Comparison of ENCODE assay signal across 11 cellular contexts in genomic region chr4:173367285-173367684, GRCh38. TPM values are rescaled to one million over a fixed set of nuclear protein-coding genes. Genes with fewer than 3 reads are reported as not detected.
DNase-seq lines count a peak whose midpoint lies in the region; ATAC-seq and TF ChIP-seq lines count a peak whose summit lies in the region.
"Had no signal": no experiment of that assay in that cellular context is flagged by ENCODE, and none has a peak within 500 bp of the region (broad histone marks: within the 10 kb centered on the region; RNA-seq: fewer than 3 reads in every experiment).

No MANE protein-coding gene starts in this region.

- CTCF ChIA-PET in mammary epithelial cell (lab: Charles Lee; ENCODE audit: low non-redundant PET) = no interaction called here

- TF ChIP-seq POLR2A in gastrocnemius medialis (IDR thresholded peaks at IDR 0.05) = no peak

- in situ Hi-C loops in mammary epithelial cell (cut with MboI; ENCODE audit: low sequenced_read_pairs in 2 of 2) = loop anchor here in 1 of 2 donors (5.0 kb wide), 1 partner anchor 35 kb away; the partner anchor contains the start of gene HMGB2
- in situ Hi-C loops in gastrocnemius medialis (cut with MboI; ENCODE audit: low sequenced_read_pairs in 4 of 4) = loop anchor here in 1 of 4 donors (25.0 kb wide), 1 partner anchor 920 kb away; the partner anchor contains the start of genes CEP44 and FBXO8

- no peak overlapping the region for H2AFZ ChIP-seq in mammary epithelial cell (ENCODE audit: low read depth, low read length)

- H3K4me3 ChIP-seq in left ventricle myocardium inferior (no peak overlapping the region), mammary epithelial cell (replicated peaks in 1 of 3; ENCODE audit: insufficient read depth in 1 of 3, low read depth in 2 of 3, low read length in 3 of 3) (no peak overlapping the region), gastrocnemius medialis (no peak overlapping the region)

- no TSS peak for BruUV-seq in mammary epithelial cell (replicated peaks; lab: Mats Ljungman, UMichigan)

- no peaks in the 10 kb centered on the region for H3K36me3 Mint-ChIP-seq in type B pancreatic cell

- dilution Hi-C loops in mammary epithelial cell (cut with HindIII; ENCODE audit: low sequenced_read_pairs) = no loop called here

- peak overlapping the region; percentile 47 for H3K4me3 Mint-ChIP-seq in type B pancreatic cell

- DNase-seq in left ventricle myocardium inferior = no peak
- DNase-seq in Right ventricle myocardium inferior (ENCODE audit: missing footprints) = no peak
- peak; percentile 44 for DNase-seq in mammary epithelial cell
- DNase-seq in type B pancreatic cell (ENCODE audit: extremely low spot score, unreplicated experiment) = no peak
- DNase-seq in effector CD8-positive, alpha-beta T cell (lab: John Stamatoyannopoulos, UW) = no peak
- no peak for DNase-seq in gastrocnemius medialis
- DNase-seq: islet precursor cell, RPMI8226 had no signal

- H4K20me1 ChIP-seq in mammary epithelial cell (ENCODE audit: insufficient read depth, low read length) = no peaks in the 10 kb centered on the region

- H3K27me3 ChIP-seq in left ventricle myocardium inferior (ENCODE audit: low read depth) = no peaks in the 10 kb centered on the region
- H3K27me3 ChIP-seq in mammary epithelial cell (ENCODE audit: insufficient read depth, low read length) = no peaks in the 10 kb centered on the region
- H3K27me3 ChIP-seq in gastrocnemius medialis = no peaks in the 10 kb centered on the region
- H3K27me3 ChIP-seq: ascending aorta had no signal

- intact Hi-C loops in left ventricle myocardium inferior (cut with micrococcal nuclease) (no loop called here), Right ventricle myocardium inferior (cut with DNase I) (no loop called here), mammary epithelial cell (cut with micrococcal nuclease) (no loop called here), gastrocnemius medialis (cut with DNase I; ENCODE audit: low total_unique reads) (no loop called here)

- ATAC-seq in Right ventricle myocardium inferior (no peak), HG03460 (IDR thresholded peaks at IDR 0.05; ENCODE audit: unreplicated experiment) (peak; percentile 8), GM21423 (IDR thresholded peaks at IDR 0.05; ENCODE audit: unreplicated experiment) (no peak), gastrocnemius medialis (no peak)

- H3K9me3 ChIP-seq in left ventricle myocardium inferior (replicated peaks) (no peaks in the 10 kb centered on the region), mammary epithelial cell (replicated peaks; ENCODE audit: insufficient read depth, low read length) (no peaks in the 10 kb centered on the region), gastrocnemius medialis (no peaks in the 10 kb centered on the region)
- H3K9me3 ChIP-seq: ascending aorta had no signal

- TF ChIP-seq CTCF in left ventricle myocardium inferior (IDR thresholded peaks at IDR 0.05; ENCODE audit: borderline replicate concordance) = no peak
- no peak for TF ChIP-seq CTCF in mammary epithelial cell (conservative IDR thresholded peaks at IDR 0.05 in 1 of 2, IDR thresholded peaks at IDR 0.05 in 1 of 2; ENCODE audit: extremely low read depth in 1 of 2, insufficient read depth in 1 of 2, low read depth in 1 of 2, low read length in 2 of 2)
- TF ChIP-seq CTCF in type B pancreatic cell (conservative IDR thresholded peaks at IDR 0.05) = no peak
- no peak for TF ChIP-seq CTCF in gastrocnemius medialis (IDR thresholded peaks at IDR 0.05 in 4 of 5, conservative IDR thresholded peaks at IDR 0.05 in 1 of 5)

- peaks cover 4% of the 10 kb centered on the region for H3K4me1 Mint-ChIP-seq in type B pancreatic cell (ENCODE audit: unreplicated experiment)

- peak overlapping the region; percentile 44 for H3K27ac ChIP-seq in left ventricle myocardium inferior (replicated peaks)
- peak overlapping the region; percentile 6 for H3K27ac ChIP-seq in mammary epithelial cell (ENCODE audit: insufficient read depth, low read depth, low read length)
- no peak overlapping the region for H3K27ac ChIP-seq in gastrocnemius medialis

- peaks cover 10% of the 10 kb centered on the region for H3K79me2 ChIP-seq in mammary epithelial cell (ENCODE audit: insufficient read depth, low read length)

- no peak overlapping the region for H3K9ac ChIP-seq in mammary epithelial cell (ENCODE audit: insufficient read depth, low read length)

- H3K4me1 ChIP-seq in left ventricle myocardium inferior (peaks cover 51% of the 10 kb centered on the region), mammary epithelial cell (ENCODE audit: insufficient read depth, low read length) (peaks cover 18% of the 10 kb centered on the region), gastrocnemius medialis (peaks cover 0 to under 1% of the 10 kb centered on the region in 2 donors)

- no peaks in the 10 kb centered on the region for H3K9me3 Mint-ChIP-seq in type B pancreatic cell

- H3K27me3 Mint-ChIP-seq in type B pancreatic cell = no peaks in the 10 kb centered on the region

- H3K27ac Mint-ChIP-seq in type B pancreatic cell = no peak overlapping the region

- peak overlapping the region; percentile 64 for H3K4me2 ChIP-seq in mammary epithelial cell (ENCODE audit: insufficient read depth, low read depth, low read length)

- H3K36me3 ChIP-seq in left ventricle myocardium inferior = no peaks in the 10 kb centered on the region
- H3K36me3 ChIP-seq in mammary epithelial cell (ENCODE audit: insufficient read depth, low read length) = no peaks in the 10 kb centered on the region
- H3K36me3 ChIP-seq in gastrocnemius medialis = no peaks in the 10 kb centered on the region
- H3K36me3 ChIP-seq: ascending aorta had no signal

RNA-seq across cellular contexts. Expression of gene SAP30, which starts 3.5 kb away (rescaled TPM):
- 16.5 TPM for total RNA-seq in left ventricle myocardium inferior
- 14.6 TPM for total RNA-seq in Right ventricle myocardium inferior
- total RNA-seq in mammary epithelial cell = 10 to 100 TPM in 1 of 2 donors, 1 to 10 TPM in 1; 7.0 to 13.3 TPM
- 9.2 TPM for polyA plus RNA-seq in mammary epithelial cell
- polyA minus RNA-seq in mammary epithelial cell = 2.3 TPM
- total RNA-seq in type B pancreatic cell (ENCODE audit: low replicate concordance) = 7.9 and 21.3 TPM in 2 replicates
- total RNA-seq in gastrocnemius medialis = 10 to 100 TPM; 13.3 to 24.8 (median 18.2) TPM

RNA-seq across cellular contexts. Expression of gene SCRG1, which starts 31.6 kb away (rescaled TPM):
- 0.41 TPM for total RNA-seq in left ventricle myocardium inferior
- 0.76 TPM for total RNA-seq in Right ventricle myocardium inferior
- 1 to 10 TPM in 1 of 2 donors, not detected in 1; 3.0 TPM for total RNA-seq in mammary epithelial cell
- polyA plus RNA-seq in mammary epithelial cell = not detected
- not detected for polyA minus RNA-seq in mammary epithelial cell
- total RNA-seq in type B pancreatic cell (ENCODE audit: low replicate concordance) = 0.17 TPM in 1 of 2 replicates, not detected in the other
- not detected for total RNA-seq in gastrocnemius medialis

RNA-seq across cellular contexts. Expression of gene HMGB2, which starts 33.1 kb away (rescaled TPM):
- total RNA-seq in left ventricle myocardium inferior (39.4 TPM), Right ventricle myocardium inferior (42.1 TPM), mammary epithelial cell (10 to 100 TPM in 1 of 2 donors, 1 to 10 TPM in 1; 9.8 to 73.9 TPM), type B pancreatic cell (ENCODE audit: low replicate concordance) (67.7 and 201 TPM in 2 replicates), gastrocnemius medialis (10 to 100 TPM in 3 of 4 donors, 1 to 10 TPM in 1; 4.1 to 61.6 (median 21.2) TPM)
- polyA plus RNA-seq in mammary epithelial cell = 62.5 TPM
- 17.8 TPM for polyA minus RNA-seq in mammary epithelial cell

Comparison
In these comparisons a context has a peak if more than half of its experiments do, and no peak if none do; other contexts are left out.
1. H3K27ac ChIP-seq: peak in left ventricle myocardium inferior (single experiment) and mammary epithelial cell (single experiment); none in gastrocnemius medialis (0 of 4).